ENCODE assay signal across 1 cellular context in genomic region chr1:32964461-32965250, GRCh38.
A peak's percentile ranks its signal among the peaks of the same experiment; 100 is the strongest.
TF ChIP-seq lines count a peak whose summit lies in the region.

A gene with protein sequence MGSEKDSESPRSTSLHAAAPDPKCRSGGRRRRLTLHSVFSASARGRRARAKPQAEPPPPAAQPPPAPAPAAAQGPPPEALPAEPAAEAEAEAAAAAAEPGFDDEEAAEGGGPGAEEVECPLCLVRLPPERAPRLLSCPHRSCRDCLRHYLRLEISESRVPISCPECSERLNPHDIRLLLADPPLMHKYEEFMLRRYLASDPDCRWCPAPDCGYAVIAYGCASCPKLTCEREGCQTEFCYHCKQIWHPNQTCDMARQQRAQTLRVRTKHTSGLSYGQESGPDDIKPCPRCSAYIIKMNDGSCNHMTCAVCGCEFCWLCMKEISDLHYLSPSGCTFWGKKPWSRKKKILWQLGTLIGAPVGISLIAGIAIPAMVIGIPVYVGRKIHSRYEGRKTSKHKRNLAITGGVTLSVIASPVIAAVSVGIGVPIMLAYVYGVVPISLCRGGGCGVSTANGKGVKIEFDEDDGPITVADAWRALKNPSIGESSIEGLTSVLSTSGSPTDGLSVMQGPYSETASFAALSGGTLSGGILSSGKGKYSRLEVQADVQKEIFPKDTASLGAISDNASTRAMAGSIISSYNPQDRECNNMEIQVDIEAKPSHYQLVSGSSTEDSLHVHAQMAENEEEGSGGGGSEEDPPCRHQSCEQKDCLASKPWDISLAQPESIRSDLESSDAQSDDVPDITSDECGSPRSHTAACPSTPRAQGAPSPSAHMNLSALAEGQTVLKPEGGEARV (minus strand): TSS chr1:32964809. CDS start chr1:32964685, 124 bp downstream.

TF ChIP-seq in HepG2, 621 proteins besides CTCF, POLR2A, EP300 and RAD21 (continued from another document and continues in another):
- TF ChIP-seq MED1 (CRISPR knock-in tag; IDR thresholded peaks at IDR 0.05) (peak; percentile 64), AGO2 (optimal IDR thresholded peaks at IDR 0.05; ENCODE audit: low read depth, low read length) (peak; percentile 6), ZBTB14 (CRISPR knock-in tag; IDR thresholded peaks at IDR 0.05) (no peak), ZNF501 (CRISPR knock-in tag; IDR thresholded peaks at IDR 0.05) (0 out of 2 replicates have a peak, but pooled peaks have one; percentile 63), SMAD1 (CRISPR knock-in tag; IDR thresholded peaks at IDR 0.05; ENCODE audit: borderline replicate concordance, low read depth) (no peak), ZNF18 (CRISPR knock-in tag; IDR thresholded peaks at IDR 0.05; ENCODE audit: insufficient replicate concordance) (peak; percentile 11), ATF2 (CRISPR knock-in tag; IDR thresholded peaks at IDR 0.05) (0 out of 2 replicates have a peak, but pooled peaks have one; percentile 24), ZNF225 (CRISPR knock-in tag; IDR thresholded peaks at IDR 0.05) (no peak; the same call in 1 of the 2 replicates), ISL2 (CRISPR knock-in tag; IDR thresholded peaks at IDR 0.05) (peak; percentile 77), ZNF558 (CRISPR knock-in tag; IDR thresholded peaks at IDR 0.05; ENCODE audit: borderline replicate concordance) (0 out of 2 replicates have a peak, but pooled peaks have one; percentile 59), ZNF264 (CRISPR knock-in tag; IDR thresholded peaks at IDR 0.05) (0 out of 2 replicates have a peak, but pooled peaks have one; percentile 59), ZFP36L1 (CRISPR knock-in tag; IDR thresholded peaks at IDR 0.05) (0 out of 2 replicates have a peak, but pooled peaks have one; percentile 32), NFKBIZ (CRISPR knock-in tag; IDR thresholded peaks at IDR 0.05) (no peak), HNRNPK (IDR thresholded peaks at IDR 0.05; ENCODE audit: low read depth, low read length, poor library complexity, severe bottlenecking) (no peak), ZNF7 (CRISPR knock-in tag; IDR thresholded peaks at IDR 0.05) (no peak), MIER3 (CRISPR knock-in tag; IDR thresholded peaks at IDR 0.05; ENCODE audit: borderline replicate concordance) (0 out of 2 replicates have a peak, but pooled peaks have one; percentile 25), U2AF2 (IDR thresholded peaks at IDR 0.05; ENCODE audit: low read depth, low read length) (no peak), NR2C2 (CRISPR knock-in tag; IDR thresholded peaks at IDR 0.05; ENCODE audit: borderline replicate concordance) (no peak; the same call in 1 of the 2 replicates), NFIB (CRISPR knock-in tag; IDR thresholded peaks at IDR 0.05; ENCODE audit: borderline replicate concordance) (no peak), NFYB (CRISPR knock-in tag; IDR thresholded peaks at IDR 0.05) (no peak), KMT2B (CRISPR knock-in tag; IDR thresholded peaks at IDR 0.05) (no peak; the same call in 1 of the 2 replicates), AKAP8 (CRISPR knock-in tag; IDR thresholded peaks at IDR 0.05) (no peak), ATF6 (CRISPR knock-in tag; conservative IDR thresholded peaks at IDR 0.05) (0 out of 2 replicates have a peak, but pooled peaks have one; percentile 27), ZNF577 (CRISPR knock-in tag; IDR thresholded peaks at IDR 0.05; ENCODE audit: borderline replicate concordance, low read depth) (no peak), ZNF556 (CRISPR knock-in tag; IDR thresholded peaks at IDR 0.05; ENCODE audit: borderline replicate concordance) (no peak), FOXA1 (IDR thresholded peaks at IDR 0.05) (no peak), FOXA1 (CRISPR knock-in tag; IDR thresholded peaks at IDR 0.05) (no peak), SKIL (CRISPR knock-in tag; IDR thresholded peaks at IDR 0.05; ENCODE audit: borderline replicate concordance) (no peak; the same call in 1 of the 2 replicates), TARDBP (CRISPR knock-in tag; IDR thresholded peaks at IDR 0.05) (peak; percentile 67; the same call in 1 of the 2 replicates), SMYD3 (CRISPR knock-in tag; IDR thresholded peaks at IDR 0.05) (no peak), SALL1 (CRISPR knock-in tag; IDR thresholded peaks at IDR 0.05) (peak; percentile 85), ZNF547 (CRISPR knock-in tag; IDR thresholded peaks at IDR 0.05) (no peak; the same call in 1 of the 2 replicates), ZNF777 (CRISPR knock-in tag; IDR thresholded peaks at IDR 0.05) (peak; percentile 51; the same call in 1 of the 2 replicates), MXD1 (CRISPR knock-in tag; IDR thresholded peaks at IDR 0.05) (0 out of 2 replicates have a peak, but pooled peaks have one; percentile 20), GATAD1 (CRISPR knock-in tag; IDR thresholded peaks at IDR 0.05) (peak; percentile 55)
- TF ChIP-seq, protein P1, sequence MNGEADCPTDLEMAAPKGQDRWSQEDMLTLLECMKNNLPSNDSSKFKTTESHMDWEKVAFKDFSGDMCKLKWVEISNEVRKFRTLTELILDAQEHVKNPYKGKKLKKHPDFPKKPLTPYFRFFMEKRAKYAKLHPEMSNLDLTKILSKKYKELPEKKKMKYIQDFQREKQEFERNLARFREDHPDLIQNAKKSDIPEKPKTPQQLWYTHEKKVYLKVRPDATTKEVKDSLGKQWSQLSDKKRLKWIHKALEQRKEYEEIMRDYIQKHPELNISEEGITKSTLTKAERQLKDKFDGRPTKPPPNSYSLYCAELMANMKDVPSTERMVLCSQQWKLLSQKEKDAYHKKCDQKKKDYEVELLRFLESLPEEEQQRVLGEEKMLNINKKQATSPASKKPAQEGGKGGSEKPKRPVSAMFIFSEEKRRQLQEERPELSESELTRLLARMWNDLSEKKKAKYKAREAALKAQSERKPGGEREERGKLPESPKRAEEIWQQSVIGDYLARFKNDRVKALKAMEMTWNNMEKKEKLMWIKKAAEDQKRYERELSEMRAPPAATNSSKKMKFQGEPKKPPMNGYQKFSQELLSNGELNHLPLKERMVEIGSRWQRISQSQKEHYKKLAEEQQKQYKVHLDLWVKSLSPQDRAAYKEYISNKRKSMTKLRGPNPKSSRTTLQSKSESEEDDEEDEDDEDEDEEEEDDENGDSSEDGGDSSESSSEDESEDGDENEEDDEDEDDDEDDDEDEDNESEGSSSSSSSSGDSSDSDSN (CRISPR knock-in tag; IDR thresholded peaks at IDR 0.05): peak; percentile 22; the same call in 1 of the 2 replicates
- TF ChIP-seq, protein P2, sequence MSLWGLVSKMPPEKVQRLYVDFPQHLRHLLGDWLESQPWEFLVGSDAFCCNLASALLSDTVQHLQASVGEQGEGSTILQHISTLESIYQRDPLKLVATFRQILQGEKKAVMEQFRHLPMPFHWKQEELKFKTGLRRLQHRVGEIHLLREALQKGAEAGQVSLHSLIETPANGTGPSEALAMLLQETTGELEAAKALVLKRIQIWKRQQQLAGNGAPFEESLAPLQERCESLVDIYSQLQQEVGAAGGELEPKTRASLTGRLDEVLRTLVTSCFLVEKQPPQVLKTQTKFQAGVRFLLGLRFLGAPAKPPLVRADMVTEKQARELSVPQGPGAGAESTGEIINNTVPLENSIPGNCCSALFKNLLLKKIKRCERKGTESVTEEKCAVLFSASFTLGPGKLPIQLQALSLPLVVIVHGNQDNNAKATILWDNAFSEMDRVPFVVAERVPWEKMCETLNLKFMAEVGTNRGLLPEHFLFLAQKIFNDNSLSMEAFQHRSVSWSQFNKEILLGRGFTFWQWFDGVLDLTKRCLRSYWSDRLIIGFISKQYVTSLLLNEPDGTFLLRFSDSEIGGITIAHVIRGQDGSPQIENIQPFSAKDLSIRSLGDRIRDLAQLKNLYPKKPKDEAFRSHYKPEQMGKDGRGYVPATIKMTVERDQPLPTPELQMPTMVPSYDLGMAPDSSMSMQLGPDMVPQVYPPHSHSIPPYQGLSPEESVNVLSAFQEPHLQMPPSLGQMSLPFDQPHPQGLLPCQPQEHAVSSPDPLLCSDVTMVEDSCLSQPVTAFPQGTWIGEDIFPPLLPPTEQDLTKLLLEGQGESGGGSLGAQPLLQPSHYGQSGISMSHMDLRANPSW (CRISPR knock-in tag; IDR thresholded peaks at IDR 0.05; ENCODE audit: borderline replicate concordance): no peak
- TF ChIP-seq, protein P3, sequence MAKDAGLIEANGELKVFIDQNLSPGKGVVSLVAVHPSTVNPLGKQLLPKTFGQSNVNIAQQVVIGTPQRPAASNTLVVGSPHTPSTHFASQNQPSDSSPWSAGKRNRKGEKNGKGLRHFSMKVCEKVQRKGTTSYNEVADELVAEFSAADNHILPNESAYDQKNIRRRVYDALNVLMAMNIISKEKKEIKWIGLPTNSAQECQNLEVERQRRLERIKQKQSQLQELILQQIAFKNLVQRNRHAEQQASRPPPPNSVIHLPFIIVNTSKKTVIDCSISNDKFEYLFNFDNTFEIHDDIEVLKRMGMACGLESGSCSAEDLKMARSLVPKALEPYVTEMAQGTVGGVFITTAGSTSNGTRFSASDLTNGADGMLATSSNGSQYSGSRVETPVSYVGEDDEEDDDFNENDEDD (CRISPR knock-in tag; IDR thresholded peaks at IDR 0.05; ENCODE audit: borderline replicate concordance): peak; percentile 84
